2 cellular contexts compared by ENCODE assay signal in the genomic region with DNA sequence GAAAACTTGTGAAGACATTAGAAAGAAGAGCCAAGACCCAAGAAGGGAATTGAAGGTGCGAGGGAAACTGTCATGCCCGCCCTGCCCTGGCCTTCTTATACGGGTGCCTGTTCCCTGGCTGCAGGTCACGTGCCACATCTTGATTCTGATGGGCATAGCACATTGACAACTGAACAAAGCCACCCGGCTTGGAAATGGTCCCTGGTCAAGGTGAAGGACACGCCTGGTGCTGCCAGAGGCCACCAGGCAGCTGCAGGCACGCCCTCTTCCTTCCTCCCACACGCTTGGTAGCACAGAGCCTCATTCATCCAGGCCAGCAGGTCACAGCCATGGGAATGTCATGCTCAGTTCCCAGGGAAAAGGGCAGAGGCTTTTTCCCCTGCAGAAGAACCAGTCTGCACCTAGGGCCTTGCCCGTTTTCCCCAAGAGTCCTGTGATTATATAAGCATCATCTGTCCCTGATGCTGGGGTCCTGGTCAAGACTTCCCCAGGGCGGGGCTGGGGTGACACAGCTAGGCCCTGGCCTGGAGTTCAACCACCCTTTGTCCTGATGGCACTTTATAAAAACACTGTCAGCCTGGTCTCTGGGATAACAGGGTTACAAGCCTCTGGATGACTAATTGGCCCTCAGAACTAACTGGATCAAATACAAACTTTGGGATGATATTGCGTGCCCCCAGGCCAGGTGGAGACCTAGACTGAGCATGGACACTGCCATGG.
TF ChIP-seq lines count a peak whose summit lies in the region.

No MANE protein-coding gene starts in this region.

TF ChIP-seq in Ishikawa, 13 proteins besides CTCF, POLR2A, EP300 and RAD21 (continued from another document):
- no peak for TF ChIP-seq MAX (IDR thresholded peaks at IDR 0.05)
- TF ChIP-seq, protein P1, sequence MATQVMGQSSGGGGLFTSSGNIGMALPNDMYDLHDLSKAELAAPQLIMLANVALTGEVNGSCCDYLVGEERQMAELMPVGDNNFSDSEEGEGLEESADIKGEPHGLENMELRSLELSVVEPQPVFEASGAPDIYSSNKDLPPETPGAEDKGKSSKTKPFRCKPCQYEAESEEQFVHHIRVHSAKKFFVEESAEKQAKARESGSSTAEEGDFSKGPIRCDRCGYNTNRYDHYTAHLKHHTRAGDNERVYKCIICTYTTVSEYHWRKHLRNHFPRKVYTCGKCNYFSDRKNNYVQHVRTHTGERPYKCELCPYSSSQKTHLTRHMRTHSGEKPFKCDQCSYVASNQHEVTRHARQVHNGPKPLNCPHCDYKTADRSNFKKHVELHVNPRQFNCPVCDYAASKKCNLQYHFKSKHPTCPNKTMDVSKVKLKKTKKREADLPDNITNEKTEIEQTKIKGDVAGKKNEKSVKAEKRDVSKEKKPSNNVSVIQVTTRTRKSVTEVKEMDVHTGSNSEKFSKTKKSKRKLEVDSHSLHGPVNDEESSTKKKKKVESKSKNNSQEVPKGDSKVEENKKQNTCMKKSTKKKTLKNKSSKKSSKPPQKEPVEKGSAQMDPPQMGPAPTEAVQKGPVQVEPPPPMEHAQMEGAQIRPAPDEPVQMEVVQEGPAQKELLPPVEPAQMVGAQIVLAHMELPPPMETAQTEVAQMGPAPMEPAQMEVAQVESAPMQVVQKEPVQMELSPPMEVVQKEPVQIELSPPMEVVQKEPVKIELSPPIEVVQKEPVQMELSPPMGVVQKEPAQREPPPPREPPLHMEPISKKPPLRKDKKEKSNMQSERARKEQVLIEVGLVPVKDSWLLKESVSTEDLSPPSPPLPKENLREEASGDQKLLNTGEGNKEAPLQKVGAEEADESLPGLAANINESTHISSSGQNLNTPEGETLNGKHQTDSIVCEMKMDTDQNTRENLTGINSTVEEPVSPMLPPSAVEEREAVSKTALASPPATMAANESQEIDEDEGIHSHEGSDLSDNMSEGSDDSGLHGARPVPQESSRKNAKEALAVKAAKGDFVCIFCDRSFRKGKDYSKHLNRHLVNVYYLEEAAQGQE (IDR thresholded peaks at IDR 0.05; ENCODE audit: low read depth) = no peak
- TF ChIP-seq USF1 (IDR thresholded peaks at IDR 0.05) = peak; percentile 55
- TF ChIP-seq CEBPB (IDR thresholded peaks at IDR 0.05) = no peak
TF ChIP-seq in Ishikawa: peak in this region for 1.

TF ChIP-seq in endothelial cell of umbilical vein, 7 proteins besides CTCF, POLR2A, EP300 and RAD21 (continued from another document):
- TF ChIP-seq FOS (IDR thresholded peaks at IDR 0.05; ENCODE audit: borderline replicate concordance, insufficient read depth, low read length) = no peak
- TF ChIP-seq POLR2AphosphoS5 (IDR thresholded peaks at IDR 0.05; ENCODE audit: insufficient read depth, low read depth, low read length) = no peak
TF ChIP-seq in endothelial cell of umbilical vein: peak in this region for 0.
